9 cellular contexts compared by ENCODE assay signal in the genomic region with DNA sequence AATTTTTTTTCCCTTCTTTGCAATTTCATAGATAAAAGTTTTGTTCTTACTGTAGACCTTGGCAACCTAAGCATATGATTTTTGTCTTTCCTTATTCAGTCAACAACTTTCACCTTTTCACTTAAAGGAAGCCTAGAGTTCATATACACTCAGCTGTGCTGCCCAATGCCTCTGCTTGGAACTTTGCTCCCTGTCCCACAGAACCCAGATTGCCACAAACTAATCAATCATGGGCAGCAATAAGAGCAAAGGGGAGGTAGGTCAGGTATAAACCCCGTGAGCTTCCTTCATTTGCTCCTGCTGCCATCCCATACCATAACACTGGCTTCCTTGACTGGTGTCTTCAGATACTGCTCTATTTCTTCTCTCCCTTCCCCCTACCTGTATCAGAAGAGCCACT. TPM values are rescaled to one million over a fixed set of nuclear protein-coding genes. Genes with fewer than 3 reads are reported as not detected.
"Had no signal": no experiment of that assay in that cellular context is flagged by ENCODE, and none has a peak within 500 bp of the region (broad histone marks: within the 10 kb centered on the region; RNA-seq: fewer than 3 reads in every experiment).

No MANE protein-coding gene starts in this region.

- H3K27ac ChIP-seq: GM23248 had no signal

- H3K9ac ChIP-seq: GM23248 had no signal

- H3K4me3 Mint-ChIP-seq: H9, IgD-negative memory B cell had no signal

- H3K4me1 Mint-ChIP-seq: H9, IgD-negative memory B cell had no signal

- FAIRE-seq: H54, HTR-8/SVneo had no signal

- DNase-seq: GM23248, GOT3, H9, HCEC 1CT, KG1 had no signal

- H2AFZ ChIP-seq: GM23248 had no signal

- H3K4me3 ChIP-seq: GM23248 had no signal

- H3K27ac Mint-ChIP-seq: H9, IgD-negative memory B cell had no signal

RNA-seq across cellular contexts. Expression of gene BEND2, which starts 51.0 kb away (rescaled TPM):
- total RNA-seq: GM23248, H9, HT-29 had no signal
- polyA plus RNA-seq: GM23248 had no signal
